Comparison of ENCODE assay signal across 8 cellular contexts in genomic region chr18:74147779-74148542, GRCh38. TPM values are rescaled to one million over a fixed set of nuclear protein-coding genes. Genes with fewer than 3 reads are reported as not detected.
DNase-seq lines count a peak whose midpoint lies in the region; ATAC-seq, FAIRE-seq and TF ChIP-seq lines count a peak whose summit lies in the region.

Gene FBXO15, minus strand, starts transcription at chr18:74147834. Its CDS starts 49 bp downstream, at chr18:74147785.
Gene TIMM21, plus strand, starts transcription at chr18:74148523. Its CDS starts 286 bp downstream, at chr18:74148809.

- H4K20me1 ChIP-seq in astrocyte (ENCODE audit: insufficient read depth, low read length): peaks cover 2% of the 10 kb centered on the region

- no peaks in the 10 kb centered on the region for H3K27me3 Mint-ChIP-seq in astrocyte (ENCODE audit: low read depth, unreplicated experiment)

- intact Hi-C loops in right cardiac atrium (cut with DNase I) (no loop called here), psoas muscle (cut with DNase I) (loop anchor here (5.0 kb wide), 2 partner anchors 144 to 349 kb away; partner anchors contain the start of genes CYB5A (in 2 of the 2) and CNDP2 (in 1 of the 2))

- H3K27ac Mint-ChIP-seq in astrocyte (ENCODE audit: unreplicated experiment): peak within 1 kb of the TSS; percentile 98

- TF ChIP-seq CTCF in astrocyte (IDR thresholded peaks at IDR 0.05; ENCODE audit: insufficient read depth, low read depth, low read length) (no peak), psoas muscle (IDR thresholded peaks at IDR 0.05) (no peak)

- H3K9me3 ChIP-seq in astrocyte (ENCODE audit: insufficient read depth, low read depth, low read length) (no peaks in the 10 kb centered on the region), right cardiac atrium (ENCODE audit: control insufficient read depth, low read length) (no peaks in the 10 kb centered on the region), psoas muscle (no peaks in the 10 kb centered on the region)

- H3K4me3 ChIP-seq in astrocyte (ENCODE audit: insufficient read depth, low read depth, low read length): peak within 1 kb of the TSS; percentile 98
- peak within 1 kb of the TSS; percentile 87 for H3K4me3 ChIP-seq in right cardiac atrium (ENCODE audit: low read length)
- peak within 1 kb of the TSS; percentile 83 for H3K4me3 ChIP-seq in psoas muscle

- peak within 1 kb of the TSS; percentile 92 for H3K4me3 Mint-ChIP-seq in astrocyte (ENCODE audit: unreplicated experiment)

- H3K79me2 ChIP-seq in astrocyte (ENCODE audit: insufficient read depth, low read length): peaks cover 46% of the 10 kb centered on the region

- H3K4me1 ChIP-seq in astrocyte (ENCODE audit: insufficient read depth, low read length): peaks cover 9% of the 10 kb centered on the region
- H3K4me1 ChIP-seq in right cardiac atrium (ENCODE audit: control insufficient read depth, insufficient read depth, low read length): peaks cover 5% of the 10 kb centered on the region
- peaks cover 32% of the 10 kb centered on the region for H3K4me1 ChIP-seq in psoas muscle

- peaks cover 4% of the 10 kb centered on the region for H3K36me3 Mint-ChIP-seq in astrocyte (ENCODE audit: low read depth, unreplicated experiment)

- H3K36me3 ChIP-seq in astrocyte (ENCODE audit: insufficient read depth, low read length) (no peaks in the 10 kb centered on the region), psoas muscle (ENCODE audit: insufficient read depth in 1 of 2, low read depth in 1 of 2) (peaks cover 0 to 13% of the 10 kb centered on the region in 2 donors)

- H3K9me3 Mint-ChIP-seq in astrocyte (ENCODE audit: unreplicated experiment): no peaks in the 10 kb centered on the region

- peak within 1 kb of the TSS; percentile 99 for H2AFZ ChIP-seq in astrocyte (ENCODE audit: low read depth, low read length)

- DNase-seq in GM18507 (ENCODE audit: extremely low spot score, insufficient read length, low read depth): peak; percentile 82
- DNase-seq in NCI-H1930 (lab: John Stamatoyannopoulos, UW): peak; percentile 96 to 97
- peak; percentile 93 for DNase-seq in T-helper 22 cell (ENCODE audit: low read depth)
- DNase-seq in astrocyte (ENCODE audit: low read depth): peak; percentile 93
- DNase-seq in right cardiac atrium: peak; percentile 98 to 99 (median 99)
- DNase-seq in psoas muscle: peak; percentile 98 to 99
- DNase-seq in urothelium cell line (ENCODE audit: low spot score): peak; percentile 93

- peak within 1 kb of the TSS; percentile 95 for H3K9ac ChIP-seq in astrocyte (ENCODE audit: low read length)

- H3K4me1 Mint-ChIP-seq in astrocyte (ENCODE audit: low read depth, unreplicated experiment): peaks cover 3% of the 10 kb centered on the region

- WGBS in right cardiac atrium: under 1% methylated on average over 58 of the region's 58 CpGs
- WGBS in psoas muscle, 3 donors: 0% methylated on average over 58 of the region's 58 CpGs

- FAIRE-seq in GM18507 (lab: Jason Lieb, UNC) (peak; percentile 100), astrocyte (lab: Jason Lieb, UNC) (no peak), urothelium cell line (lab: Jason Lieb, UNC) (peak; percentile 92)

- ATAC-seq in HG02973 (IDR thresholded peaks at IDR 0.05; ENCODE audit: unreplicated experiment) (peak; percentile 88), right cardiac atrium (peak; percentile 98), psoas muscle (peak; percentile 96 to 97 (median 97))

- H3K27ac ChIP-seq in astrocyte (ENCODE audit: low read depth, low read length) (peak within 1 kb of the TSS; percentile 95), right cardiac atrium (ENCODE audit: low read length) (peak within 1 kb of the TSS; percentile 94), psoas muscle (peak within 1 kb of the TSS; percentile 93)

- peak within 1 kb of the TSS; percentile 100 for H3K4me2 ChIP-seq in astrocyte (ENCODE audit: low read length)

- H3K27me3 ChIP-seq in astrocyte (ENCODE audit: insufficient read depth, low read length): no peaks in the 10 kb centered on the region
- no peaks in the 10 kb centered on the region for H3K27me3 ChIP-seq in right cardiac atrium (ENCODE audit: control insufficient read depth, insufficient read depth)
- no peaks in the 10 kb centered on the region for H3K27me3 ChIP-seq in psoas muscle (ENCODE audit: insufficient read depth in 3 of 3, low read length in 2 of 3)

RNA-seq across cellular contexts. Expression of gene FBXO15, which starts in this region (rescaled TPM):
- total RNA-seq in astrocyte (1.2 TPM in 2 replicates), right cardiac atrium (1 to 10 TPM in 1 of 4 donors, under 1 TPM in 2, not detected in 1; 0.43 to 1.1 (median 0.57) TPM), psoas muscle (under 1 TPM in 2 of 4 donors, not detected in 2; 0.30 TPM)
- polyA plus RNA-seq in right cardiac atrium (0.43 TPM), psoas muscle (under 1 TPM in 2 of 3 donors, not detected in 1; 0.03 to 0.17 TPM)

RNA-seq across cellular contexts. Expression of gene TIMM21, which starts in this region (rescaled TPM):
- total RNA-seq in astrocyte (24.9 and 25.1 TPM in 2 replicates), right cardiac atrium (100 to 1,000 TPM in 3 of 4 donors, 10 to 100 TPM in 1; 73.9 to 153 (median 115) TPM), psoas muscle (10 to 100 TPM; 52.6 to 91.6 (median 66.4) TPM)
- polyA plus RNA-seq in right cardiac atrium (109 TPM), psoas muscle (100 to 1,000 TPM in 2 of 3 donors, 10 to 100 TPM in 1; 76.8 to 201 (median 158) TPM)

Comparison
In these comparisons a context has a peak if more than half of its experiments do, and no peak if none do; other contexts are left out.
1. Peak in every context shown above with its lines: DNase-seq, ATAC-seq, H3K4me3 ChIP-seq and H3K27ac ChIP-seq.
2. intact Hi-C loops: an anchor here in psoas muscle (5.0 kb wide); none called in right cardiac atrium.